In genomic region chr4:163233321-163233720, GRCh38 we compare ENCODE assay signal across 23 cellular contexts.
DNase-seq lines count a peak whose midpoint lies in the region; ATAC-seq, FAIRE-seq and TF ChIP-seq lines count a peak whose summit lies in the region.
"Had no signal": no experiment of that assay in that cellular context is flagged by ENCODE, and none has a peak within 500 bp of the region (broad histone marks: within the 10 kb centered on the region; RNA-seq: fewer than 3 reads in every experiment).

No MANE protein-coding gene starts in this region.

- no peaks in the 10 kb centered on the region for H3K36me3 Mint-ChIP-seq in MCF 10A (ENCODE audit: insufficient read depth, unreplicated experiment)
- H3K36me3 Mint-ChIP-seq: CD14-positive monocyte; CD8-positive, alpha-beta memory T cell had no signal

- no peaks in the 10 kb centered on the region for H3K27me3 Mint-ChIP-seq in MCF 10A (ENCODE audit: insufficient read depth, unreplicated experiment)

- H3K27ac ChIP-seq in breast epithelium = no peak overlapping the region
- H3K27ac ChIP-seq in RWPE1 = no peak overlapping the region
- H3K27ac ChIP-seq in epithelial cell of prostate = no peak overlapping the region
- H3K27ac ChIP-seq in keratinocyte (ENCODE audit: control insufficient read depth, insufficient read depth, low read length) = no peak overlapping the region
- H3K27ac ChIP-seq: 22Rv1; A549; BLaER1 treated with 17β-estradiol and CSF1 and Interleukin-3, amounts not matched to agents 10 nM and 100 nM had no signal

- no peak overlapping the region for H3K4me3 Mint-ChIP-seq in MCF 10A (ENCODE audit: unreplicated experiment)
- H3K4me3 Mint-ChIP-seq: CD14-positive monocyte; CD4-positive, alpha-beta T cell; CD8-positive, alpha-beta memory T cell had no signal

- H3K27me3 ChIP-seq in breast epithelium (no peaks in the 10 kb centered on the region), keratinocyte (ENCODE audit: control insufficient read depth, extremely low read depth, insufficient read depth, low read length) (no peaks in the 10 kb centered on the region)
- H3K27me3 ChIP-seq: BE2C; BLaER1 treated with 17β-estradiol and CSF1 and Interleukin-3, amounts not matched to agents 10 nM and 100 nM had no signal

- H3K9me1 ChIP-seq in keratinocyte (ENCODE audit: control insufficient read depth, extremely low read depth, insufficient read depth, low read length) = no peaks in the 10 kb centered on the region

- H3K9ac ChIP-seq in keratinocyte (ENCODE audit: control insufficient read depth, extremely low read depth, insufficient read depth, low read length) = no peak overlapping the region
- H3K9ac ChIP-seq: BLaER1 treated with 17β-estradiol and CSF1 and Interleukin-3, amounts not matched to agents 10 nM and 100 nM had no signal

- no TSS peak for BruUV-seq in MCF 10A (replicated peaks; lab: Mats Ljungman, UMichigan)

- H3K4me3 ChIP-seq in breast epithelium (no peak overlapping the region), keratinocyte (ENCODE audit: control insufficient read depth in 2 of 3, extremely low read depth in 1 of 3, insufficient read depth in 2 of 3, low read depth in 1 of 3, low read length in 3 of 3) (no peak overlapping the region)
- H3K4me3 ChIP-seq: A549; BLaER1 treated with 17β-estradiol and CSF1 and Interleukin-3, amounts not matched to agents 10 nM and 100 nM had no signal

- H3K9me3 ChIP-seq in breast epithelium (peaks cover 7 to 15% of the 10 kb centered on the region in 2 donors), keratinocyte (ENCODE audit: control insufficient read depth, low read depth, low read length) (no peaks in the 10 kb centered on the region)
- H3K9me3 ChIP-seq: A549, BE2C had no signal

- H3K79me2 ChIP-seq in keratinocyte (ENCODE audit: control insufficient read depth, insufficient read depth, low read length) = no peaks in the 10 kb centered on the region

- no peak overlapping the region for H2AFZ ChIP-seq in keratinocyte (ENCODE audit: control insufficient read depth, low read length)

- TF ChIP-seq POLR2A in breast epithelium (IDR thresholded peaks at IDR 0.05) (no peak), H54 (IDR thresholded peaks at IDR 0.05; ENCODE audit: low read depth, low read length) (no peak)

- TF ChIP-seq CTCF in MCF 10A (IDR thresholded peaks at IDR 0.05; ENCODE audit: unreplicated experiment) (no peak), breast epithelium (IDR thresholded peaks at IDR 0.05) (no peak), RWPE1 (conservative IDR thresholded peaks at IDR 0.05; ENCODE audit: low read depth) (no peak), keratinocyte (optimal IDR thresholded peaks at IDR 0.05 in 1 of 3, IDR thresholded peaks at IDR 0.05 in 1 of 3, conservative IDR thresholded peaks at IDR 0.05 in 1 of 3; ENCODE audit: extremely low read depth in 1 of 3, insufficient read depth in 2 of 3, low read length in 3 of 3) (no peak)

- no peaks in the 10 kb centered on the region for H4K20me1 ChIP-seq in keratinocyte (ENCODE audit: control insufficient read depth, extremely low read depth, insufficient read depth, low read length)
- H4K20me1 ChIP-seq: BLaER1 treated with 17β-estradiol and CSF1 and Interleukin-3, amounts not matched to agents 10 nM and 100 nM had no signal

- no peaks in the 10 kb centered on the region for H3K4me1 Mint-ChIP-seq in MCF 10A (ENCODE audit: insufficient read depth, unreplicated experiment)
- H3K4me1 Mint-ChIP-seq: CD14-positive monocyte; CD8-positive, alpha-beta memory T cell had no signal

- H3K27ac Mint-ChIP-seq in MCF 10A (ENCODE audit: low read depth, unreplicated experiment) = no peak overlapping the region
- H3K27ac Mint-ChIP-seq: CD14-positive monocyte; CD4-positive, alpha-beta T cell; CD8-positive, alpha-beta memory T cell had no signal

- no peak for ATAC-seq in GM18498 (IDR thresholded peaks at IDR 0.05; ENCODE audit: unreplicated experiment)
- ATAC-seq: A549 had no signal

- peaks cover 18% of the 10 kb centered on the region for H3K9me3 Mint-ChIP-seq in MCF 10A (ENCODE audit: unreplicated experiment)

- DNase-seq in MCF 10A (ENCODE audit: unreplicated experiment) (peak; percentile 24), breast epithelium (ENCODE audit: low spot score in 2 of 2) (no peak), RWPE1 (ENCODE audit: low spot score) (peak; percentile 5), epithelial cell of prostate (ENCODE audit: low read depth, low spot score) (peak; percentile 5), keratinocyte (ENCODE audit: low read depth, low spot score) (peak; percentile 1), 8988T (no peak), H54 (ENCODE audit: insufficient read length, low spot score) (no peak)
- DNase-seq: ACHN; AML-193; BE2C; CD4-positive, alpha-beta T cell; CD8-positive, alpha-beta memory T cell; DND-41; GOT3; H7; HCEC 1CT had no signal

- POLR2A ChIA-PET in MCF 10A (lab: Yijun Ruan, JAX) = interaction anchor here (1.0 to 1.9 kb wide), 3 partner anchors 11 to 68 kb away, joined by 4 to 5 read pairs (median 4); partner anchors contain the start of gene NAF1
- POLR2A ChIA-PET in RWPE1 (lab: Yijun Ruan, JAX; ENCODE audit: low non-redundant PET) = no interaction called here

- H3K36me3 ChIP-seq in breast epithelium (no peaks in the 10 kb centered on the region), keratinocyte (ENCODE audit: control insufficient read depth in 2 of 2, extremely low read depth in 1 of 2, insufficient read depth in 2 of 2, low read length in 2 of 2) (no peaks in the 10 kb centered on the region)
- H3K36me3 ChIP-seq: BE2C; BLaER1 treated with 17β-estradiol and CSF1 and Interleukin-3, amounts not matched to agents 10 nM and 100 nM had no signal

- CTCF ChIA-PET in MCF 10A (lab: Yijun Ruan, JAX) = interaction anchor here (0.7 kb wide), 1 partner anchor 319 kb away, joined by 3 read pairs; no protein-coding TSS in a partner anchor
- CTCF ChIA-PET in RWPE1 (lab: Yijun Ruan, JAX) = interaction anchor here (0.7 kb wide), 1 partner anchor 76 kb away, joined by 3 read pairs; no protein-coding TSS in a partner anchor

- dilution Hi-C loops in keratinocyte (cut with MboI; ENCODE audit: extremely low pct_ligation_motif_present, low sequenced_read_pairs) = no loop called here

- H3K4me2 ChIP-seq in keratinocyte (ENCODE audit: control insufficient read depth, extremely low read depth, insufficient read depth, low read depth, low read length) = no peak overlapping the region
- H3K4me2 ChIP-seq: A549; BLaER1 treated with 17β-estradiol and CSF1 and Interleukin-3, amounts not matched to agents 10 nM and 100 nM had no signal

- intact Hi-C loops in MCF 10A (cut with micrococcal nuclease) = no loop called here
- intact Hi-C loops in breast epithelium (cut with DNase I; ENCODE audit: low total_unique reads) = no loop called here

- FAIRE-seq in keratinocyte (lab: Jason Lieb, UNC) = no peak
- no peak for FAIRE-seq in H54 (lab: Jason Lieb, UNC)
- FAIRE-seq: A549, G401.6, GM12892 had no signal

- H3K4me1 ChIP-seq in breast epithelium (no peaks in the 10 kb centered on the region), keratinocyte (ENCODE audit: control insufficient read depth, extremely low read depth, insufficient read depth, low read length) (no peaks in the 10 kb centered on the region)
- H3K4me1 ChIP-seq: A549; BE2C; BLaER1 treated with 17β-estradiol and CSF1 and Interleukin-3, amounts not matched to agents 10 nM and 100 nM had no signal

Comparison
In these comparisons a context has a peak if more than half of its experiments do, and no peak if none do; other contexts are left out.
1. DNase-seq: peak in MCF 10A (single experiment), RWPE1 (single experiment), epithelial cell of prostate (single experiment) and keratinocyte (single experiment); none in breast epithelium (0 of 2), 8988T (single experiment) and H54 (single experiment).